9 cellular contexts compared by ENCODE assay signal in the genomic region with DNA sequence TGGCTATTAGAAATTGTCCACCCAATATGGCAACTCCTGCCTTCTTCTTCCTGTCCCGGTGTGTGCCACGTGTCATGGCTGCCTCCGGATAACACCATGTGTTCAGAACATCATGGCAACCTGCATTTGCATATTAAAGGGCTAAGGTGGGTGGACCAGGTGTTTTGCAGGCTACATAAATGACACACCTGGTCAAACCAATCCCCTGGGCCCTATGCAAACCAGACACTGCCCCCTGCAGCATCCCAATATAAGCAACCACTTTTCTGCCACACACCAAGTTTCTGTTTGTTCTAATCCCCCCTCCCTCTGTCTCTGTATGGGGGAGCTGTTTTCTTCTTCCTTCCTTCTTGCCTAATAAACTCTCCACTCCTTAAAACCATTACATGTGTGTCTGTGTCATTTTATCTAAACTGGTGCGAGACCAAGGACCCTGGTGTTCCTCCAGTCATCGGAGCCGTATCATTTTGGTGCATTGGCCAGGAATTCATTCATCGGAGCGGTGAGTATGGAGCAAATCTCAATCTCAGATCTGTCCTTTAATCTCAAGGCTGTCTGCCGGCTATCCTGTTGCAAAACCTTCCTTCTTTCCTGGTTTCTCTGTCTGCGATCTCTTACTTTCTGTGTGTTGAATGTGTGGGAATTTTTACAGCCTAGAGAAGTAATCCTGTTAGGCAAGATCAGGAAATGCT. TPM values are rescaled to one million over a fixed set of nuclear protein-coding genes. Genes with fewer than 3 reads are reported as not detected.
DNase-seq lines count a peak whose midpoint lies in the region; ATAC-seq and TF ChIP-seq lines count a peak whose summit lies in the region.
"Had no signal": no experiment of that assay in that cellular context is flagged by ENCODE, and none has a peak within 500 bp of the region (broad histone marks: within the 10 kb centered on the region; RNA-seq: fewer than 3 reads in every experiment).

No MANE protein-coding gene starts in this region.

- no peak overlapping the region for H2AFZ ChIP-seq in GM23338

- peaks cover 6% of the 10 kb centered on the region; the same call in 1 of the 2 replicates for H3F3A ChIP-seq in GM23338 (replicated peaks; ENCODE audit: low read depth)

- DNase-seq in CD4-positive, alpha-beta memory T cell, result no peak
- peak; percentile 10 for DNase-seq in GM23338 (ENCODE audit: low spot score)
- DNase-seq in activated CD4-positive, alpha-beta memory T cell treated with anti-CD3 and anti-CD28 coated beads, Interleukin-2, amount 10 ng/mL, durations not matched to agents 7 days and 5 days, result peak; percentile 23
- no peak for DNase-seq in left colon
- DNase-seq in activated effector memory CD4-positive, alpha-beta T cell treated with Interleukin-2 at 50 U/mL for 16 hours, result no peak
- DNase-seq in cerebellar cortex (ENCODE audit: low spot score), result no peak
- DNase-seq in gastrocnemius medialis, result no peak
- no peak for DNase-seq in tibial nerve (ENCODE audit: low spot score in 2 of 2)

- H3K4me2 ChIP-seq in GM23338, result no peak overlapping the region

- H3K4me1 Mint-ChIP-seq in CD4-positive, alpha-beta memory T cell, result peaks cover 10 to 39% (median 22%) of the 10 kb centered on the region in 4 donors
- H3K4me1 Mint-ChIP-seq in GM23338, result peaks cover 5% of the 10 kb centered on the region
- H3K4me1 Mint-ChIP-seq in activated CD4-positive, alpha-beta memory T cell treated with anti-CD3 and anti-CD28 coated beads, Interleukin-2, amount 10 ng/mL, durations not matched to agents 7 days and 5 days, result peaks cover 22% of the 10 kb centered on the region

- in situ Hi-C loops in gastrocnemius medialis (cut with MboI; ENCODE audit: low sequenced_read_pairs in 4 of 4), result loop anchor here in 1 of 4 donors (5.0 kb wide), 1 partner anchor 184 kb away; no protein-coding TSS in a partner anchor

- H3K36me3 Mint-ChIP-seq in CD4-positive, alpha-beta memory T cell, result no peaks in the 10 kb centered on the region
- peaks cover 38% of the 10 kb centered on the region for H3K36me3 Mint-ChIP-seq in GM23338 (ENCODE audit: low read depth)
- H3K36me3 Mint-ChIP-seq in activated CD4-positive, alpha-beta memory T cell treated with anti-CD3 and anti-CD28 coated beads, Interleukin-2, amount 10 ng/mL, durations not matched to agents 7 days and 5 days (ENCODE audit: low read depth), result peaks cover 3% of the 10 kb centered on the region

- peaks cover 17% of the 10 kb centered on the region for H3K4me1 ChIP-seq in CD4-positive, alpha-beta memory T cell (ENCODE audit: insufficient read depth, low read length)
- H3K4me1 ChIP-seq in GM23338 (ENCODE audit: insufficient read depth), result no peaks in the 10 kb centered on the region
- H3K4me1 ChIP-seq in gastrocnemius medialis, result peaks cover 0 to 6% of the 10 kb centered on the region in 2 donors
- H3K4me1 ChIP-seq in tibial nerve, result peaks cover 0 to 6% (median 0%) of the 10 kb centered on the region in 4 donors

- TF ChIP-seq POLR2A in gastrocnemius medialis (IDR thresholded peaks at IDR 0.05) (no peak), tibial nerve (IDR thresholded peaks at IDR 0.05) (no peak)

- H3K27ac Mint-ChIP-seq in CD4-positive, alpha-beta memory T cell, result peak overlapping the region in 4 of 7 donors; percentile 18 to 76 (median 53)
- H3K27ac Mint-ChIP-seq in GM23338, result no peak overlapping the region
- H3K27ac Mint-ChIP-seq in activated CD4-positive, alpha-beta memory T cell treated with anti-CD3 and anti-CD28 coated beads, Interleukin-2, amount 10 ng/mL, durations not matched to agents 7 days and 5 days, result no peak overlapping the region
- H3K27ac Mint-ChIP-seq: activated T-cell treated with anti-CD3 and anti-CD28 coated beads, Interleukin-2, amount 50 U/mL, for 24 hours had no signal

- H4K20me1 ChIP-seq in GM23338 (replicated peaks; ENCODE audit: insufficient read depth), result no peaks in the 10 kb centered on the region

- H3K9me3 Mint-ChIP-seq in CD4-positive, alpha-beta memory T cell, result peaks cover 0 to 5% (median 0%) of the 10 kb centered on the region in 8 donors
- peaks cover 47% of the 10 kb centered on the region for H3K9me3 Mint-ChIP-seq in GM23338
- H3K9me3 Mint-ChIP-seq in activated CD4-positive, alpha-beta memory T cell treated with anti-CD3 and anti-CD28 coated beads, Interleukin-2, amount 10 ng/mL, durations not matched to agents 7 days and 5 days, result no peaks in the 10 kb centered on the region
- H3K9me3 Mint-ChIP-seq: activated T-cell treated with anti-CD3 and anti-CD28 coated beads, Interleukin-2, amount 50 U/mL, for 24 hours had no signal

- peaks cover 1 to 2% of the 10 kb centered on the region in 2 donors for H3K27me3 Mint-ChIP-seq in CD4-positive, alpha-beta memory T cell
- H3K27me3 Mint-ChIP-seq in GM23338 (ENCODE audit: insufficient read depth, low read depth, poor library complexity), result peaks cover 2% of the 10 kb centered on the region
- H3K27me3 Mint-ChIP-seq in activated CD4-positive, alpha-beta memory T cell treated with anti-CD3 and anti-CD28 coated beads, Interleukin-2, amount 10 ng/mL, durations not matched to agents 7 days and 5 days, result no peaks in the 10 kb centered on the region
- H3K27me3 Mint-ChIP-seq: activated T-cell treated with anti-CD3 and anti-CD28 coated beads, Interleukin-2, amount 50 U/mL, for 24 hours had no signal

- H3K27ac ChIP-seq in CD4-positive, alpha-beta memory T cell (ENCODE audit: low read depth, low read length), result no peak overlapping the region
- H3K27ac ChIP-seq in GM23338 (ENCODE audit: low read depth), result no peak overlapping the region
- H3K27ac ChIP-seq in gastrocnemius medialis, result no peak overlapping the region
- no peak overlapping the region for H3K27ac ChIP-seq in tibial nerve

- no peak for TF ChIP-seq EP300 in tibial nerve (IDR thresholded peaks at IDR 0.05)

- intact Hi-C loops in CD4-positive, alpha-beta memory T cell (cut with micrococcal nuclease), result loop anchor here (2.0 to 10.0 kb wide), 6 partner anchors 70 to 1706 kb away; no protein-coding TSS in a partner anchor
- intact Hi-C loops in left colon (cut with DNase I, micrococcal nuclease) (loop anchor here in 1 of 2 donors (10.0 kb wide), 1 partner anchor 182 kb away; no protein-coding TSS in a partner anchor), gastrocnemius medialis (cut with DNase I; ENCODE audit: low total_unique reads) (loop anchor here (5.0 kb wide), 1 partner anchor 69 kb away; no protein-coding TSS in a partner anchor)

- no peaks in the 10 kb centered on the region for H3K27me3 ChIP-seq in CD4-positive, alpha-beta memory T cell (ENCODE audit: insufficient read depth, low read length)
- no peaks in the 10 kb centered on the region for H3K27me3 ChIP-seq in GM23338 (ENCODE audit: insufficient read depth)
- H3K27me3 ChIP-seq in gastrocnemius medialis, result no peaks in the 10 kb centered on the region
- H3K27me3 ChIP-seq in tibial nerve, result no peaks in the 10 kb centered on the region

- POLR2A ChIA-PET in CD4-positive, alpha-beta memory T cell (lab: Charles Lee; ENCODE audit: partially characterized antibody), result interaction anchor here (1.7 kb wide), 2 partner anchors 70 to 334 kb away, joined by 3 to 5 read pairs; no protein-coding TSS in a partner anchor
- POLR2A ChIA-PET in activated CD4-positive, alpha-beta memory T cell treated with anti-CD3 and anti-CD28 coated beads, Interleukin-2, amount 10 ng/mL, durations not matched to agents 7 days and 5 days (lab: Charles Lee), result interaction anchor here (0.9 kb wide), 1 partner anchor 21 kb away, joined by 3 read pairs; no protein-coding TSS in a partner anchor

- CTCF ChIA-PET in CD4-positive, alpha-beta memory T cell (lab: Charles Lee; ENCODE audit: partially characterized antibody), result interaction anchor here (0.8 to 6.6 kb wide), 22 partner anchors 9 to 1616 kb away, joined by 3 to 63 read pairs (median 8); a partner anchor contains a TSS
- CTCF ChIA-PET in activated CD4-positive, alpha-beta memory T cell treated with anti-CD3 and anti-CD28 coated beads, Interleukin-2, amount 10 ng/mL, durations not matched to agents 7 days and 5 days (lab: Charles Lee), result interaction anchor here (0.6 to 5.8 kb wide), 39 partner anchors 11 to 882 kb away, joined by 3 to 44 read pairs (median 4); no protein-coding TSS in a partner anchor

- ATAC-seq in GM23338 (peak; percentile 29; the same call in 2 of the 3 replicates), left colon (peak; percentile 62), gastrocnemius medialis (no peak)

- peak overlapping the region in 7 of 8 donors; percentile 11 to 64 (median 33) for H3K4me3 Mint-ChIP-seq in CD4-positive, alpha-beta memory T cell
- no peak overlapping the region for H3K4me3 Mint-ChIP-seq in GM23338
- no peak overlapping the region for H3K4me3 Mint-ChIP-seq in activated CD4-positive, alpha-beta memory T cell treated with anti-CD3 and anti-CD28 coated beads, Interleukin-2, amount 10 ng/mL, durations not matched to agents 7 days and 5 days
- H3K4me3 Mint-ChIP-seq: activated T-cell treated with anti-CD3 and anti-CD28 coated beads, Interleukin-2, amount 50 U/mL, for 24 hours had no signal

- peak; percentile 11 to 22; a peak in 1 of 4 replicates for TF ChIP-seq CTCF in GM23338 (conservative IDR thresholded peaks at IDR 0.05; ENCODE audit: low read depth in 2 of 2)
- TF ChIP-seq CTCF in gastrocnemius medialis (IDR thresholded peaks at IDR 0.05 in 4 of 5, conservative IDR thresholded peaks at IDR 0.05 in 1 of 5), result no peak
- no peak for TF ChIP-seq CTCF in tibial nerve (IDR thresholded peaks at IDR 0.05)

- H3K9me3 ChIP-seq in CD4-positive, alpha-beta memory T cell (ENCODE audit: control insufficient read depth in 1 of 2, low read length in 2 of 2), result no peaks in the 10 kb centered on the region
- no peaks in the 10 kb centered on the region for H3K9me3 ChIP-seq in gastrocnemius medialis
- H3K9me3 ChIP-seq in tibial nerve, result no peaks in the 10 kb centered on the region

- H3K36me3 ChIP-seq in CD4-positive, alpha-beta memory T cell (ENCODE audit: insufficient read depth, low read length), result no peaks in the 10 kb centered on the region
- no peaks in the 10 kb centered on the region; the same call in 1 of the 2 replicates for H3K36me3 ChIP-seq in GM23338 (ENCODE audit: insufficient read depth)
- no peaks in the 10 kb centered on the region for H3K36me3 ChIP-seq in gastrocnemius medialis
- no peaks in the 10 kb centered on the region for H3K36me3 ChIP-seq in tibial nerve

- 86 to 89% methylated on average over 10 of the region's 10 CpGs for WGBS in tibial nerve, 2 donors

- H3K9me2 ChIP-seq in GM23338 (ENCODE audit: insufficient read depth), result no peaks in the 10 kb centered on the region

- no peaks in the 10 kb centered on the region for H3K79me2 ChIP-seq in GM23338 (replicated peaks; ENCODE audit: insufficient read depth)

- H3K4me3 ChIP-seq in CD4-positive, alpha-beta memory T cell (ENCODE audit: low read length in 2 of 2), result no peak overlapping the region
- no peak overlapping the region for H3K4me3 ChIP-seq in GM23338
- H3K4me3 ChIP-seq in gastrocnemius medialis, result no peak overlapping the region
- no peak overlapping the region for H3K4me3 ChIP-seq in tibial nerve

RNA-seq across cellular contexts. Expression of a gene that starts 44.5 kb away (rescaled TPM):
- total RNA-seq in CD4-positive, alpha-beta memory T cell, result 1 to 10 TPM; 3.9 to 5.1 TPM
- 1 to 10 TPM; 2.1 to 3.0 TPM for polyA plus RNA-seq in CD4-positive, alpha-beta memory T cell
- total RNA-seq in GM23338 (2014; rRNA removed; shearing (Covaris generic)), result 4.2 and 4.9 TPM in 2 replicates
- polyA plus RNA-seq in GM23338 (2016; fragmentation: Nextera tagmentation; extraction: Ambion mirVana), result 1.5 and 1.8 TPM in 2 replicates
- 1 to 10 TPM; 7.2 to 9.6 TPM for total RNA-seq in activated CD4-positive, alpha-beta memory T cell treated with anti-CD3 and anti-CD28 coated beads, Interleukin-2, amount 10 ng/mL, durations not matched to agents 7 days and 5 days
- total RNA-seq in left colon (10 to 100 TPM; 43.3 to 49.0 TPM), gastrocnemius medialis (10 to 100 TPM in 1 of 4 donors, 1 to 10 TPM in 3; 7.0 to 19.8 (median 8.2) TPM), tibial nerve (10 to 100 TPM in 1 of 4 donors, 1 to 10 TPM in 3; 4.3 to 13.5 (median 5.5) TPM)

Comparison
In these comparisons a context has a peak if more than half of its experiments do, and no peak if none do; other contexts are left out.
1. DNase-seq: peak in GM23338 (single experiment) and activated CD4-positive, alpha-beta memory T cell treated with anti-CD3 and anti-CD28 coated beads, Interleukin-2, amount 10 ng/mL, durations not matched to agents 7 days and 5 days (single experiment); none in CD4-positive, alpha-beta memory T cell (0 of 5), left colon (0 of 2), activated effector memory CD4-positive, alpha-beta T cell treated with Interleukin-2 at 50 U/mL for 16 hours (single experiment), cerebellar cortex (single experiment), gastrocnemius medialis (0 of 2) and tibial nerve (0 of 2).
2. H3K27ac Mint-ChIP-seq: peak in CD4-positive, alpha-beta memory T cell (4 of 7); none in GM23338 (single experiment) and activated CD4-positive, alpha-beta memory T cell treated with anti-CD3 and anti-CD28 coated beads, Interleukin-2, amount 10 ng/mL, durations not matched to agents 7 days and 5 days (single experiment).
3. H3K4me3 Mint-ChIP-seq: peak in CD4-positive, alpha-beta memory T cell (7 of 8); none in GM23338 (single experiment) and activated CD4-positive, alpha-beta memory T cell treated with anti-CD3 and anti-CD28 coated beads, Interleukin-2, amount 10 ng/mL, durations not matched to agents 7 days and 5 days (single experiment).
4. ATAC-seq: peak in GM23338 (single experiment) and left colon (single experiment); none in gastrocnemius medialis (0 of 2).
5. CTCF ChIP-seq: peak in GM23338 (2 of 2); none in gastrocnemius medialis (0 of 5) and tibial nerve (0 of 5).